15 cellular contexts compared by ENCODE assay signal in the genomic region with DNA sequence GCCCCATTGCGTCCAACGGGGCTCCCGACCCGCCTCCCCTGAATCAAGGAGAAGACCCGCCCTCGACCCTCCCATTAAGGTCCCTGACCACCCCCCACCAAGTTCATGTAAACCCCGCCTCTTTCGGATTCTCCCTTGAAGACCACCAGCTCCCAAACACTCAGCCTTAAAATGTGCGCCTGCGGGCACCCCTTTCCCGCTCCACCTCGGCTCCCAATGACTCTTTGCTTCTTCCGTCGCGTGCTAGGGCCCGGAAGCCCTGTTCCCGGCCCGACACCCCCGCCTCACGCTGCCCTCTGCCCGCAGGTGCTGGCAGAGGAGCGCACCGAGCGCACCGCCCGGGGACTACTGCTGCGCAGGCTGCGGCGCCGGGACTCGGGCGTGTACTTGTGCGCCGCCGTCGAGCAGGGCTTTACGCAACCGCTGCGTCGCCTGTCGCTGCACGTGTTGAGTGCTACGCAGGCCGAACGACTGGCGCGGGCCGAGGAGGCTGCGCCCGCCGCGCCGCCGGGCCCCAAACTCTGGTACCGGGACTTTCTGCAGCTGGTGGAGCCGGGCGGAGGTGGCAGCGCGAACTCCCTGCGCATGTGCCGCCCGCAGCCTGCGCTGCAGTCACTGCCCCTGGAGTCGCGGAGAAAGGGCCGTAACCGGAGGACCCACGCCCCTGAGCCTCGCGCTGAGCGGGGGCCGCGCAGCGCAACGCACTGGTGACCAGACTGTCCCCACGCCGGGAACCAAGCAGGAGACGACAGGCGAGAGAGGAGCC. TPM values are rescaled to one million over a fixed set of nuclear protein-coding genes. Genes with fewer than 3 reads are reported as not detected.
DNase-seq lines count a peak whose midpoint lies in the region; ATAC-seq, FAIRE-seq and TF ChIP-seq lines count a peak whose summit lies in the region.
"Had no signal": no experiment of that assay in that cellular context is flagged by ENCODE, and none has a peak within 500 bp of the region (broad histone marks: within the 10 kb centered on the region; RNA-seq: fewer than 3 reads in every experiment).

No MANE protein-coding gene starts in this region.

- no peak for TF ChIP-seq POLR2A in endothelial cell of umbilical vein (IDR thresholded peaks at IDR 0.05; ENCODE audit: low read depth, low read length)

- H3K27ac ChIP-seq in endothelial cell of umbilical vein (ENCODE audit: insufficient read depth, low read depth, low read length): no peak overlapping the region
- H3K27ac ChIP-seq: foreskin keratinocyte had no signal

- no peaks in the 10 kb centered on the region for H3K79me2 ChIP-seq in endothelial cell of umbilical vein (ENCODE audit: control insufficient read depth, insufficient read depth, low read length)

- peak overlapping the region; percentile 59 for H3K4me3 Mint-ChIP-seq in activated naive CD4-positive, alpha-beta T cell treated with anti-CD3 and anti-CD28 coated beads for 36 hours
- H3K4me3 Mint-ChIP-seq in activated CD4-positive, alpha-beta memory T cell treated with anti-CD3 and anti-CD28 coated beads for 36 hours: peak overlapping the region; percentile 26

- intact Hi-C loops in activated naive CD4-positive, alpha-beta T cell treated with anti-CD3 and anti-CD28 coated beads for 36 hours (cut with micrococcal nuclease): no loop called here
- intact Hi-C loops in activated CD4-positive, alpha-beta memory T cell treated with anti-CD3 and anti-CD28 coated beads for 36 hours (cut with micrococcal nuclease): loop anchor here (2.0 kb wide), 1 partner anchor 23 kb away; a partner anchor contains a TSS
- intact Hi-C loops in endothelial cell of umbilical vein (cut with micrococcal nuclease): no loop called here

- CTCF ChIA-PET in activated naive CD4-positive, alpha-beta T cell treated with anti-CD3 and anti-CD28 coated beads for 36 hours (lab: Charles Lee): interaction anchor here (1.0 to 1.7 kb wide), 3 partner anchors 15 to 48 kb away, joined by 4 to 9 read pairs (median 4); a partner anchor contains a TSS
- CTCF ChIA-PET in activated CD4-positive, alpha-beta memory T cell treated with anti-CD3 and anti-CD28 coated beads for 36 hours (lab: Charles Lee): interaction anchor here (0.7 to 2.7 kb wide), 7 partner anchors 16 to 72 kb away, joined by 3 to 14 read pairs (median 4); a partner anchor contains a TSS
- CTCF ChIA-PET in endothelial cell of umbilical vein (lab: Charles Lee): interaction anchor here (1.0 to 4.9 kb wide), 2 partner anchors 48 to 82 kb away, joined by 4 to 47 read pairs; a partner anchor contains a TSS

- peaks cover 32% of the 10 kb centered on the region for H3K27me3 Mint-ChIP-seq in activated naive CD4-positive, alpha-beta T cell treated with anti-CD3 and anti-CD28 coated beads for 36 hours (ENCODE audit: low read depth)
- peaks cover 27% of the 10 kb centered on the region for H3K27me3 Mint-ChIP-seq in activated CD4-positive, alpha-beta memory T cell treated with anti-CD3 and anti-CD28 coated beads for 36 hours

- FAIRE-seq in endothelial cell of umbilical vein (lab: Jason Lieb, UNC): no peak
- FAIRE-seq: small intestine had no signal

- H3K27ac Mint-ChIP-seq in activated naive CD4-positive, alpha-beta T cell treated with anti-CD3 and anti-CD28 coated beads for 36 hours: no peak overlapping the region
- no peak overlapping the region for H3K27ac Mint-ChIP-seq in activated CD4-positive, alpha-beta memory T cell treated with anti-CD3 and anti-CD28 coated beads for 36 hours

- peak; percentile 48 for DNase-seq in activated naive CD4-positive, alpha-beta T cell treated with anti-CD3 and anti-CD28 coated beads for 36 hours
- no peak for DNase-seq in activated naive CD4-positive, alpha-beta T cell (lab: John Stamatoyannopoulos, UW)
- DNase-seq in activated CD4-positive, alpha-beta memory T cell treated with anti-CD3 and anti-CD28 coated beads for 36 hours: peak; percentile 50
- no peak for DNase-seq in endothelial cell of umbilical vein (ENCODE audit: low read depth, low spot score)
- DNase-seq in stimulated activated naive CD8-positive, alpha-beta T cell treated with anti-CD3 and anti-CD28 coated beads, Interleukin-15, Interleukin-2, amounts not matched to agents 100 U/mL and 50 U/mL, for 24 hours: peak; percentile 24
- no peak for DNase-seq in C1 segment of cervical spinal cord (lab: John Stamatoyannopoulos, UW)
- no peak for DNase-seq in DMS 273 treated with DMSO at 0.1 percent for 48 hours (lab: John Stamatoyannopoulos, UW)
- DNase-seq in COR-L47 (lab: John Stamatoyannopoulos, UW): no peak
- DNase-seq: cortex of kidney, EL, foreskin keratinocyte, NCI-H1417 treated with DMSO at 0.1 percent for 48 hours, small intestine had no signal

- no peak overlapping the region for H3K9ac ChIP-seq in endothelial cell of umbilical vein (replicated peaks; ENCODE audit: extremely low read depth, insufficient read depth, low read length)

- dilution Hi-C loops in endothelial cell of umbilical vein (cut with MboI; ENCODE audit: extremely low pct_ligation_motif_present, low sequenced_read_pairs): no loop called here

- no peaks in the 10 kb centered on the region for H3K36me3 ChIP-seq in endothelial cell of umbilical vein (ENCODE audit: control insufficient read depth in 2 of 2, extremely low read depth in 1 of 2, insufficient read depth in 2 of 2, low read length in 2 of 2)

- H3K4me1 Mint-ChIP-seq in activated naive CD4-positive, alpha-beta T cell treated with anti-CD3 and anti-CD28 coated beads for 36 hours (ENCODE audit: low read depth): peaks cover 31% of the 10 kb centered on the region
- peaks cover 32% of the 10 kb centered on the region for H3K4me1 Mint-ChIP-seq in activated CD4-positive, alpha-beta memory T cell treated with anti-CD3 and anti-CD28 coated beads for 36 hours (ENCODE audit: low read depth)

- H3K4me1 ChIP-seq in endothelial cell of umbilical vein (ENCODE audit: control insufficient read depth, extremely low read depth, insufficient read depth, low read length): peaks cover 2% of the 10 kb centered on the region
- H3K4me1 ChIP-seq: foreskin keratinocyte had no signal

- TF ChIP-seq CTCF in endothelial cell of umbilical vein (IDR thresholded peaks at IDR 0.05; ENCODE audit: extremely low read depth in 1 of 2, insufficient read depth in 1 of 2, low read depth in 1 of 2, low read length in 2 of 2): no peak

- H2AFZ ChIP-seq in endothelial cell of umbilical vein (ENCODE audit: low read depth, low read length): no peak overlapping the region

- peaks cover 18 to 24% of the 10 kb centered on the region in 2 experiments for H3K27me3 ChIP-seq in endothelial cell of umbilical vein (ENCODE audit: control insufficient read depth in 2 of 2, insufficient read depth in 2 of 2, low read length in 2 of 2)

- H3K4me3 ChIP-seq in endothelial cell of umbilical vein (replicated peaks in 1 of 3; ENCODE audit: insufficient read depth in 1 of 3, low read depth in 1 of 3, low read length in 3 of 3): no peak overlapping the region

- H3K9me3 ChIP-seq in endothelial cell of umbilical vein (replicated peaks; ENCODE audit: control insufficient read depth, insufficient read depth, low read length): no peaks in the 10 kb centered on the region

- no peak for ATAC-seq in stimulated activated naive CD8-positive, alpha-beta T cell treated with anti-CD3 and anti-CD28 coated beads, Interleukin-15, Interleukin-2, amounts not matched to agents 100 U/mL and 50 U/mL, for 24 hours
- ATAC-seq: foreskin keratinocyte had no signal

- H3K4me2 ChIP-seq in endothelial cell of umbilical vein (ENCODE audit: insufficient read depth, low read length): no peak overlapping the region

- no peaks in the 10 kb centered on the region for H4K20me1 ChIP-seq in endothelial cell of umbilical vein (replicated peaks; ENCODE audit: control insufficient read depth, extremely low read depth, insufficient read depth, low read length)

- POLR2A ChIA-PET in activated CD4-positive, alpha-beta memory T cell treated with anti-CD3 and anti-CD28 coated beads for 36 hours (lab: Charles Lee): no interaction called here
- POLR2A ChIA-PET in endothelial cell of umbilical vein (lab: Charles Lee): no interaction called here

- no peaks in the 10 kb centered on the region for H3K36me3 Mint-ChIP-seq in activated naive CD4-positive, alpha-beta T cell treated with anti-CD3 and anti-CD28 coated beads for 36 hours (ENCODE audit: low read depth)
- H3K36me3 Mint-ChIP-seq in activated CD4-positive, alpha-beta memory T cell treated with anti-CD3 and anti-CD28 coated beads for 36 hours: no peaks in the 10 kb centered on the region
- H3K36me3 Mint-ChIP-seq: IgD-negative memory B cell had no signal

- no peaks in the 10 kb centered on the region for H3K9me3 Mint-ChIP-seq in activated naive CD4-positive, alpha-beta T cell treated with anti-CD3 and anti-CD28 coated beads for 36 hours
- no peaks in the 10 kb centered on the region for H3K9me3 Mint-ChIP-seq in activated CD4-positive, alpha-beta memory T cell treated with anti-CD3 and anti-CD28 coated beads for 36 hours
- H3K9me3 Mint-ChIP-seq: IgD-negative memory B cell had no signal

- no peaks in the 10 kb centered on the region for H3K9me1 ChIP-seq in endothelial cell of umbilical vein (replicated peaks; ENCODE audit: control insufficient read depth, extremely low read depth, insufficient read depth, low read length)

- no TSS peak for BruUV-seq in endothelial cell of umbilical vein (replicated peaks; lab: Mats Ljungman, UMichigan)

RNA-seq across cellular contexts. Expression of a gene that starts 2.7 kb away (rescaled TPM):
- total RNA-seq in activated naive CD4-positive, alpha-beta T cell treated with anti-CD3 and anti-CD28 coated beads for 36 hours: not detected
- not detected for total RNA-seq in activated CD4-positive, alpha-beta memory T cell treated with anti-CD3 and anti-CD28 coated beads for 36 hours
- total RNA-seq in endothelial cell of umbilical vein: not detected in 2 replicates
- not detected in 2 replicates for polyA plus RNA-seq in endothelial cell of umbilical vein
- polyA plus RNA-seq in endothelial cell of umbilical vein (2011; cell fraction: cytosol; rRNA removed): not detected in 2 replicates
- polyA plus RNA-seq in endothelial cell of umbilical vein (2011; cell fraction: nucleus; rRNA removed): not detected in 2 replicates
- polyA plus RNA-seq in endothelial cell of umbilical vein (2012): not detected in 2 replicates
- not detected in 2 replicates for polyA minus RNA-seq in endothelial cell of umbilical vein
- polyA minus RNA-seq in endothelial cell of umbilical vein (2011; cell fraction: cytosol; rRNA and poly(A)+ RNA removed): not detected
- not detected in 2 replicates for polyA minus RNA-seq in endothelial cell of umbilical vein (2011; cell fraction: nucleus; rRNA and poly(A)+ RNA removed)
- total RNA-seq: foreskin keratinocyte had no signal
- polyA plus RNA-seq: neural cell had no signal

RNA-seq across cellular contexts. Expression of a gene that starts 7.2 kb away (rescaled TPM):
- under 1 TPM; 0.33 to 0.37 TPM for total RNA-seq in activated naive CD4-positive, alpha-beta T cell treated with anti-CD3 and anti-CD28 coated beads for 36 hours
- total RNA-seq in activated CD4-positive, alpha-beta memory T cell treated with anti-CD3 and anti-CD28 coated beads for 36 hours: under 1 TPM; 0.86 to 0.97 TPM
- total RNA-seq in endothelial cell of umbilical vein: 0.97 and 1.5 TPM in 2 replicates
- 1.2 and 1.4 TPM in 2 replicates for polyA plus RNA-seq in endothelial cell of umbilical vein
- polyA plus RNA-seq in endothelial cell of umbilical vein (2011; cell fraction: cytosol; rRNA removed): 0.35 and 0.69 TPM in 2 replicates
- polyA plus RNA-seq in endothelial cell of umbilical vein (2011; cell fraction: nucleus; rRNA removed): 8.0 and 8.3 TPM in 2 replicates
- 0.68 and 0.94 TPM in 2 replicates for polyA plus RNA-seq in endothelial cell of umbilical vein (2012)
- polyA minus RNA-seq in endothelial cell of umbilical vein: 0.66 and 1.4 TPM in 2 replicates
- polyA minus RNA-seq in endothelial cell of umbilical vein (2011; cell fraction: cytosol; rRNA and poly(A)+ RNA removed): 58.9 TPM
- 2.1 and 3.9 TPM in 2 replicates for polyA minus RNA-seq in endothelial cell of umbilical vein (2011; cell fraction: nucleus; rRNA and poly(A)+ RNA removed)
- polyA plus RNA-seq: IgD-negative memory B cell had no signal

RNA-seq across cellular contexts. Expression of a gene that starts 16.1 kb away (rescaled TPM):
- total RNA-seq in activated naive CD4-positive, alpha-beta T cell treated with anti-CD3 and anti-CD28 coated beads for 36 hours: 100 to 1,000 TPM; 117 to 125 TPM
- total RNA-seq in activated CD4-positive, alpha-beta memory T cell treated with anti-CD3 and anti-CD28 coated beads for 36 hours: 100 to 1,000 TPM; 111 to 112 TPM
- total RNA-seq in endothelial cell of umbilical vein: 109 and 111 TPM in 2 replicates
- polyA plus RNA-seq in endothelial cell of umbilical vein: 99.4 and 101 TPM in 2 replicates
- polyA plus RNA-seq in endothelial cell of umbilical vein (2011; cell fraction: cytosol; rRNA removed): 73.1 and 74.5 TPM in 2 replicates
- polyA plus RNA-seq in endothelial cell of umbilical vein (2011; cell fraction: nucleus; rRNA removed): 207 and 228 TPM in 2 replicates
- polyA plus RNA-seq in endothelial cell of umbilical vein (2012): 66.3 and 90.3 TPM in 2 replicates
- 43.0 and 57.1 TPM in 2 replicates for polyA minus RNA-seq in endothelial cell of umbilical vein
- polyA minus RNA-seq in endothelial cell of umbilical vein (2011; cell fraction: cytosol; rRNA and poly(A)+ RNA removed): 96.3 TPM
- 40.2 and 42.9 TPM in 2 replicates for polyA minus RNA-seq in endothelial cell of umbilical vein (2011; cell fraction: nucleus; rRNA and poly(A)+ RNA removed)

RNA-seq across cellular contexts. Expression of a gene that starts 23.0 kb away (rescaled TPM):
- total RNA-seq in activated naive CD4-positive, alpha-beta T cell treated with anti-CD3 and anti-CD28 coated beads for 36 hours: under 1 TPM; 0.74 to 0.88 TPM
- total RNA-seq in activated CD4-positive, alpha-beta memory T cell treated with anti-CD3 and anti-CD28 coated beads for 36 hours: 1 to 10 TPM; 2.5 to 4.0 TPM
- 3.8 and 4.8 TPM in 2 replicates for total RNA-seq in endothelial cell of umbilical vein
- 11.5 and 12.8 TPM in 2 replicates for polyA plus RNA-seq in endothelial cell of umbilical vein
- polyA plus RNA-seq in endothelial cell of umbilical vein (2011; cell fraction: cytosol; rRNA removed): 8.1 TPM in 2 replicates
- polyA plus RNA-seq in endothelial cell of umbilical vein (2011; cell fraction: nucleus; rRNA removed): 6.4 and 8.0 TPM in 2 replicates
- polyA plus RNA-seq in endothelial cell of umbilical vein (2012): 4.0 and 5.3 TPM in 2 replicates
- 4.0 and 5.6 TPM in 2 replicates for polyA minus RNA-seq in endothelial cell of umbilical vein
- 23.4 TPM for polyA minus RNA-seq in endothelial cell of umbilical vein (2011; cell fraction: cytosol; rRNA and poly(A)+ RNA removed)
- 0.96 and 2.4 TPM in 2 replicates for polyA minus RNA-seq in endothelial cell of umbilical vein (2011; cell fraction: nucleus; rRNA and poly(A)+ RNA removed)

RNA-seq across cellular contexts. Expression of a gene that starts 23.0 kb away (rescaled TPM):
- 10 to 100 TPM in 1 of 2 experiments, 1 to 10 TPM in 1; 7.9 to 10.5 TPM for total RNA-seq in activated naive CD4-positive, alpha-beta T cell treated with anti-CD3 and anti-CD28 coated beads for 36 hours
- 10 to 100 TPM; 18.8 to 19.6 TPM for total RNA-seq in activated CD4-positive, alpha-beta memory T cell treated with anti-CD3 and anti-CD28 coated beads for 36 hours
- total RNA-seq in endothelial cell of umbilical vein: 9.0 and 9.7 TPM in 2 replicates
- polyA plus RNA-seq in endothelial cell of umbilical vein: 13.1 and 17.7 TPM in 2 replicates
- polyA plus RNA-seq in endothelial cell of umbilical vein (2011; cell fraction: cytosol; rRNA removed): 5.4 and 6.5 TPM in 2 replicates
- polyA plus RNA-seq in endothelial cell of umbilical vein (2011; cell fraction: nucleus; rRNA removed): 16.1 and 21.1 TPM in 2 replicates
- 8.5 and 8.6 TPM in 2 replicates for polyA plus RNA-seq in endothelial cell of umbilical vein (2012)
- polyA minus RNA-seq in endothelial cell of umbilical vein: 6.2 and 6.8 TPM in 2 replicates
- polyA minus RNA-seq in endothelial cell of umbilical vein (2011; cell fraction: cytosol; rRNA and poly(A)+ RNA removed): 7.5 TPM
- polyA minus RNA-seq in endothelial cell of umbilical vein (2011; cell fraction: nucleus; rRNA and poly(A)+ RNA removed): 4.4 and 5.0 TPM in 2 replicates

Comparison
In these comparisons a context has a peak if more than half of its experiments do, and no peak if none do; other contexts are left out.
1. DNase-seq: peak in activated naive CD4-positive, alpha-beta T cell treated with anti-CD3 and anti-CD28 coated beads for 36 hours (single experiment), activated CD4-positive, alpha-beta memory T cell treated with anti-CD3 and anti-CD28 coated beads for 36 hours (single experiment) and stimulated activated naive CD8-positive, alpha-beta T cell treated with anti-CD3 and anti-CD28 coated beads, Interleukin-15, Interleukin-2, amounts not matched to agents 100 U/mL and 50 U/mL, for 24 hours (single experiment); none in activated naive CD4-positive, alpha-beta T cell (0 of 4), endothelial cell of umbilical vein (single experiment), C1 segment of cervical spinal cord (0 of 14), DMS 273 treated with DMSO at 0.1 percent for 48 hours (single experiment) and COR-L47 (single experiment).